Comparison of ENCODE assay signal across 12 cellular contexts in the genomic region with DNA sequence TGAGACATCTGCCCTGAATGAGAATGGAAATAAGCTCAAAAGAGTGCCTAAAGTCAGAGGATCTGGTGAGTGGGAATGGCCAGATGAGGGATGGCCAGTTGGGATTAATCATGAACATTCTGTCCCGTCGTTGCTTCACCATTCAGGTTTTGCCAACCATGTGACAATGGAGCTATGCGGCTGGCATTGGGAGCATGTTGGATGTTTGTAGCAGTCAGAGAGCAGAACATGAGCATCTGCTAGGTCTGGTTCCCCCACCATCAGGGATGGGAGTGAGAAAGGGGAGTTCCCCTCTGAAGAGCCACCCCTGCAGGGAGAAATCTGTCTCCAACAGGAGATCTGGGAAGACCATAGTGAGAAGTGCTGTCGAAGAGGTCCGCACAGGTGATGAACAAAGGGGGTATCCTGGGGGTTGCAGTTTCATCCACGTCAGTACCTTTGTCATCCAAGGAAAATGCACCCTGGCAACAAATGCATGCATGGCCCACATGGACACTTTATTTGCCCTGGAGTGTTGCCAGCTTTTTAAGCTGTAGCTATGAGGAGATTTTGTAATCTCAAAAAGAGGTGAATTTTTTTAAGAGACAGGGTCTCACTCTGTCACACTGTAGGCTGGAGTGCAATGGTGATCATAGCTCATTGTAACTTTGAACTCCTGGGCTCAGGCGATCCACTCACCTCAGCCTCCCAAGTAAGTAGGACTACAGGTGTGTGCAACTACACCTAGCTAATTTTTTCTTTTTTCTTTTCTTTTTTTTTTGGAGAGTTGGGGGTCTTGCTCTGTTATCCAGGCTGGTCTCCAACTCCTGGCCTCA.
DNase-seq lines count a peak whose midpoint lies in the region; ATAC-seq and TF ChIP-seq lines count a peak whose summit lies in the region.
"Had no signal": no experiment of that assay in that cellular context is flagged by ENCODE, and none has a peak within 500 bp of the region (broad histone marks: within the 10 kb centered on the region; RNA-seq: fewer than 3 reads in every experiment).

No MANE protein-coding gene starts in this region.

- H3K27me3 ChIP-seq in gastroesophageal sphincter (no peaks in the 10 kb centered on the region), suprapubic skin (no peaks in the 10 kb centered on the region)

- no peaks in the 10 kb centered on the region for H3K9me3 Mint-ChIP-seq in stimulated activated effector memory CD8-positive, alpha-beta T cell treated with anti-CD3 and anti-CD28 coated beads, Interleukin-12 subunit alpha, Interleukin-12 subunit beta, amount 100 ng/mL, for 72 hours
- H3K9me3 Mint-ChIP-seq: IgD-negative memory B cell had no signal

- H3K27ac ChIP-seq in gastroesophageal sphincter = no peak overlapping the region
- no peak overlapping the region for H3K27ac ChIP-seq in suprapubic skin
- H3K27ac ChIP-seq: epithelial cell of prostate had no signal

- H3K4me1 Mint-ChIP-seq in stimulated activated effector memory CD8-positive, alpha-beta T cell treated with anti-CD3 and anti-CD28 coated beads, Interleukin-12 subunit alpha, Interleukin-12 subunit beta, amount 100 ng/mL, for 72 hours = peaks cover 44% of the 10 kb centered on the region

- no peak overlapping the region for H3K4me3 Mint-ChIP-seq in stimulated activated effector memory CD8-positive, alpha-beta T cell treated with anti-CD3 and anti-CD28 coated beads, Interleukin-12 subunit alpha, Interleukin-12 subunit beta, amount 100 ng/mL, for 72 hours
- H3K4me3 Mint-ChIP-seq: IgD-negative memory B cell had no signal

- no peak overlapping the region for H3K27ac Mint-ChIP-seq in stimulated activated effector memory CD8-positive, alpha-beta T cell treated with anti-CD3 and anti-CD28 coated beads, Interleukin-12 subunit alpha, Interleukin-12 subunit beta, amount 100 ng/mL, for 72 hours
- H3K27ac Mint-ChIP-seq: activated T-helper 2 cell treated with anti-CD3 and anti-CD28 coated beads, Interferon-gamma antibody, Interleukin-2, Interleukin-4, amounts not matched to agents 10 μg/mL and 5 μg/mL and 100 μg/mL, durations not matched to agents 14 hours and 24 hours and 36 hours; IgD-negative memory B cell had no signal

- intact Hi-C loops in Right ventricle myocardium inferior (cut with DNase I) = no loop called here
- intact Hi-C loops in cardiac septum (cut with DNase I) = no loop called here

- 66 to 83% methylated on average over 3 to 5 of the region's 7 CpGs for WGBS in gastroesophageal sphincter (ENCODE audit: low coverage in 1 of 2), 2 donors
- 87% methylated on average over 7 of the region's 7 CpGs for WGBS in suprapubic skin

- no peak for TF ChIP-seq POLR2A in gastroesophageal sphincter (IDR thresholded peaks at IDR 0.05)
- TF ChIP-seq POLR2A in suprapubic skin (IDR thresholded peaks at IDR 0.05) = no peak

- H3K36me3 ChIP-seq in gastroesophageal sphincter = no peaks in the 10 kb centered on the region
- H3K36me3 ChIP-seq in suprapubic skin = no peaks in the 10 kb centered on the region

- H3K4me1 ChIP-seq in gastroesophageal sphincter (peaks cover 0 to 46% (median 3%) of the 10 kb centered on the region in 3 donors), suprapubic skin (peaks cover 10% of the 10 kb centered on the region)

- no peak overlapping the region for H3K4me3 ChIP-seq in gastroesophageal sphincter
- no peak overlapping the region for H3K4me3 ChIP-seq in suprapubic skin

- TF ChIP-seq EP300 in gastroesophageal sphincter (IDR thresholded peaks at IDR 0.05) (no peak), suprapubic skin (IDR thresholded peaks at IDR 0.05) (no peak)

- no peaks in the 10 kb centered on the region for H3K36me3 Mint-ChIP-seq in stimulated activated effector memory CD8-positive, alpha-beta T cell treated with anti-CD3 and anti-CD28 coated beads, Interleukin-12 subunit alpha, Interleukin-12 subunit beta, amount 100 ng/mL, for 72 hours

- DNase-seq in Right ventricle myocardium inferior (ENCODE audit: missing footprints) = no peak
- DNase-seq in cardiac septum (ENCODE audit: low spot score) = no peak
- DNase-seq in NCI-H446 (lab: John Stamatoyannopoulos, UW) = peak; percentile 16 to 68
- DNase-seq in suprapubic skin (ENCODE audit: low spot score in 2 of 2) = peak; percentile 82
- DNase-seq in NCI-H524 treated with DMSO at 0.1 percent for 48 hours (lab: John Stamatoyannopoulos, UW) = no peak
- no peak for DNase-seq in stimulated activated effector memory CD8-positive, alpha-beta T cell treated with anti-CD3 and anti-CD28 coated beads, Interleukin-12 subunit alpha, Interleukin-12 subunit beta, amount 100 ng/mL, for 72 hours (ENCODE audit: low spot score in 2 of 2)
- DNase-seq in NCI-H2227 treated with DMSO at 0.1 percent for 48 hours (lab: John Stamatoyannopoulos, UW) = no peak
- DNase-seq: SW 1271 had no signal

- TF ChIP-seq CTCF in gastroesophageal sphincter (IDR thresholded peaks at IDR 0.05) = no peak
- TF ChIP-seq CTCF in suprapubic skin (IDR thresholded peaks at IDR 0.05) = no peak

- H3K9me3 ChIP-seq in gastroesophageal sphincter (no peaks in the 10 kb centered on the region), suprapubic skin (no peaks in the 10 kb centered on the region)

- peak; percentile 63 for ATAC-seq in Right ventricle myocardium inferior
- ATAC-seq in gastroesophageal sphincter = peak; percentile 78
- ATAC-seq in stimulated activated effector memory CD8-positive, alpha-beta T cell treated with anti-CD3 and anti-CD28 coated beads, Interleukin-12 subunit alpha, Interleukin-12 subunit beta, amount 100 ng/mL, for 72 hours = no peak

Comparison
In these comparisons a context has a peak if more than half of its experiments do, and no peak if none do; other contexts are left out.
1. DNase-seq: peak in NCI-H446 (2 of 2) and suprapubic skin (2 of 2); none in Right ventricle myocardium inferior (single experiment), cardiac septum (single experiment), NCI-H524 treated with DMSO at 0.1 percent for 48 hours (single experiment), stimulated activated effector memory CD8-positive, alpha-beta T cell treated with anti-CD3 and anti-CD28 coated beads, Interleukin-12 subunit alpha, Interleukin-12 subunit beta, amount 100 ng/mL, for 72 hours (0 of 2) and NCI-H2227 treated with DMSO at 0.1 percent for 48 hours (single experiment).